ENCODE assay signal across 17 cellular contexts in the genomic region with DNA sequence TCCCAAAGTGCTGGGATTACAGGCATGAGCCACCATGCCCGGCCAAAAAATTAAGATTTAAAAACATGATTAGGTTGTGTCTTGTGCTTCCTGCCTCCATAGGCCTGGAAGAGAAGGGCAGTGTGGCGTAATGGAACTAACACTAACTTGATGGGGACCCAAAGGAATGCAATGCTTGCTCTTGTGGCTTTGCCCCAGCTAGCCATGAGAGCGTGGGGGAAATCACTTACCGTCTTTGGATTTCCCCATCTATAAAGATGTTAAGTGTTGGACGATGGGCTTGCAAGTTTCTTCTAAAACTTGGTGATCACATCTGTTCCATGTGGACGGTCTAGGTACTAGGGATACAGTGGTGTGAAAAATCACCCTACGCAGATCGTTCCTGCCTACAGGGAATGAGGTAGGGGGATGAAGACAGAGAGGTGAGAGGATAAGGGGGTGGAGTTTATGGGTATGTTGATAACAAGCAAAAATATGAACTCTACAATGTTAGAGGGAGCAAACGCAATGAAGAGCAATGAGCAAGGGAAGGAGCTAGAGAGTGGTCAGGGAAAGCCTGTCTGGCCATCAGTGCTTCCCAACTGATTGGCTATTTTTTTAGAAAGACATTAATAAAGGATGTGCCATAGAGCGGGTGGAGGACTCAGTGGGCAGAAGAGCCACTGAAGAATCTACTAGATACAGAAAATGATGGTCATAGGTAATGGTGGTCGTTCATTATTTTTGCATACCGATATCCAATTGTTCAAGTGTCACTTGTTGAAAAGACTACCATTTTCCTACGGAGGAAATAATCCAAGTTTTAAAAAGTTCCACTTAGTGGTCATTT.
DNase-seq lines count a peak whose midpoint lies in the region; ATAC-seq, FAIRE-seq and TF ChIP-seq lines count a peak whose summit lies in the region.
"Had no signal": no experiment of that assay in that cellular context is flagged by ENCODE, and none has a peak within 500 bp of the region (broad histone marks: within the 10 kb centered on the region; RNA-seq: fewer than 3 reads in every experiment).

No MANE protein-coding gene starts in this region.

- in situ Hi-C loops in GM13976 (cut with MboI; ENCODE audit: low sequenced_read_pairs, unreplicated experiment): no loop called here

- no peaks in the 10 kb centered on the region for H4K20me1 ChIP-seq in keratinocyte (ENCODE audit: control insufficient read depth, extremely low read depth, insufficient read depth, low read length)

- dilution Hi-C loops in keratinocyte (cut with MboI; ENCODE audit: extremely low pct_ligation_motif_present, low sequenced_read_pairs): no loop called here

- no peaks in the 10 kb centered on the region for H3K9me1 ChIP-seq in keratinocyte (ENCODE audit: control insufficient read depth, extremely low read depth, insufficient read depth, low read length)

- H3K9me3 ChIP-seq in keratinocyte (ENCODE audit: control insufficient read depth, low read depth, low read length): no peaks in the 10 kb centered on the region
- H3K9me3 ChIP-seq: ascending aorta, esophagus squamous epithelium had no signal

- DNase-seq in GM13976 (ENCODE audit: low spot score) (peak; percentile 51), HL-60 (ENCODE audit: low read depth in 1 of 2, low spot score in 1 of 2) (no peak), keratinocyte (ENCODE audit: low read depth, low spot score) (no peak), H7 (no peak), activated gamma-delta T cell (lab: John Stamatoyannopoulos, UW) (no peak), substantia nigra (lab: John Stamatoyannopoulos, UW) (no peak)
- DNase-seq: activated CD4-positive, alpha-beta memory T cell treated with anti-CD3 and anti-CD28 coated beads for 36 hours; CD4-positive, alpha-beta T cell; esophagus squamous epithelium; NCI-H2081 treated with DMSO at 0.1 percent for 48 hours; NCI-H774; stimulated activated CD4-positive, alpha-beta T cell treated with anti-CD3 and anti-CD28 coated beads, Interleukin-15, amount 100 ng/mL, for 24 hours had no signal

- no peak overlapping the region for H2AFZ ChIP-seq in keratinocyte (ENCODE audit: control insufficient read depth, low read length)
- H2AFZ ChIP-seq: hepatocyte had no signal

- H3K27ac ChIP-seq in HL-60 (replicated peaks) (peak overlapping the region; percentile 92), keratinocyte (ENCODE audit: control insufficient read depth, insufficient read depth, low read length) (peak overlapping the region; percentile 98), substantia nigra (ENCODE audit: low read depth, low read length, poor library complexity, severe bottlenecking) (no peak overlapping the region)
- H3K27ac ChIP-seq: ascending aorta, hepatocyte had no signal

- FAIRE-seq in keratinocyte (lab: Jason Lieb, UNC): no peak

- ATAC-seq in GM21825 (IDR thresholded peaks at IDR 0.05; ENCODE audit: unreplicated experiment) (peak; percentile 36), HG03469 (IDR thresholded peaks at IDR 0.05; ENCODE audit: unreplicated experiment) (no peak)
- ATAC-seq: Right ventricle myocardium inferior had no signal

- no peak overlapping the region for H3K4me2 ChIP-seq in keratinocyte (ENCODE audit: control insufficient read depth, extremely low read depth, insufficient read depth, low read depth, low read length)
- H3K4me2 ChIP-seq: hepatocyte had no signal

- H3K27me3 ChIP-seq in HL-60 (ENCODE audit: insufficient read depth, poor library complexity, severe bottlenecking): no peaks in the 10 kb centered on the region
- H3K27me3 ChIP-seq in keratinocyte (ENCODE audit: control insufficient read depth, extremely low read depth, insufficient read depth, low read length): no peaks in the 10 kb centered on the region
- no peaks in the 10 kb centered on the region for H3K27me3 ChIP-seq in H7 (ENCODE audit: control insufficient read depth, insufficient read depth, low read length)
- H3K27me3 ChIP-seq: ascending aorta, esophagus squamous epithelium, hepatocyte had no signal

- no peaks in the 10 kb centered on the region for H3K79me2 ChIP-seq in keratinocyte (ENCODE audit: control insufficient read depth, insufficient read depth, low read length)
- H3K79me2 ChIP-seq: hepatocyte had no signal

- no peak overlapping the region for H3K9ac ChIP-seq in keratinocyte (ENCODE audit: control insufficient read depth, extremely low read depth, insufficient read depth, low read length)

- peaks cover 61% of the 10 kb centered on the region for H3K4me1 ChIP-seq in keratinocyte (ENCODE audit: control insufficient read depth, extremely low read depth, insufficient read depth, low read length)

- H3K36me3 ChIP-seq in keratinocyte (ENCODE audit: control insufficient read depth in 2 of 2, extremely low read depth in 1 of 2, insufficient read depth in 2 of 2, low read length in 2 of 2) (no peaks in the 10 kb centered on the region), H7 (replicated peaks; ENCODE audit: control insufficient read depth, insufficient read depth, low read length) (no peaks in the 10 kb centered on the region)
- H3K36me3 ChIP-seq: ascending aorta, esophagus squamous epithelium had no signal

- no peak for TF ChIP-seq CTCF in GM13976 (IDR thresholded peaks at IDR 0.05; ENCODE audit: borderline replicate concordance, control extremely low read depth, extremely low read depth, insufficient read depth, missing control alignments)
- no peak for TF ChIP-seq CTCF in HL-60 (IDR thresholded peaks at IDR 0.05; ENCODE audit: insufficient read depth, low read length)
- TF ChIP-seq CTCF in keratinocyte (optimal IDR thresholded peaks at IDR 0.05 in 1 of 3, IDR thresholded peaks at IDR 0.05 in 1 of 3, conservative IDR thresholded peaks at IDR 0.05 in 1 of 3; ENCODE audit: extremely low read depth in 1 of 3, insufficient read depth in 2 of 3, low read length in 3 of 3): no peak

- H3K4me3 ChIP-seq in HL-60 (replicated peaks; ENCODE audit: insufficient read depth, low read length): no peak overlapping the region
- no peak overlapping the region for H3K4me3 ChIP-seq in keratinocyte (ENCODE audit: control insufficient read depth in 2 of 3, extremely low read depth in 1 of 3, insufficient read depth in 2 of 3, low read depth in 1 of 3, low read length in 3 of 3)
- H3K4me3 ChIP-seq in H7 (ENCODE audit: insufficient read depth, low read depth, low read length): no peak overlapping the region
- H3K4me3 ChIP-seq: ascending aorta, esophagus squamous epithelium, hepatocyte had no signal
